Comparison of ENCODE assay signal across 8 cellular contexts in the genomic region with DNA sequence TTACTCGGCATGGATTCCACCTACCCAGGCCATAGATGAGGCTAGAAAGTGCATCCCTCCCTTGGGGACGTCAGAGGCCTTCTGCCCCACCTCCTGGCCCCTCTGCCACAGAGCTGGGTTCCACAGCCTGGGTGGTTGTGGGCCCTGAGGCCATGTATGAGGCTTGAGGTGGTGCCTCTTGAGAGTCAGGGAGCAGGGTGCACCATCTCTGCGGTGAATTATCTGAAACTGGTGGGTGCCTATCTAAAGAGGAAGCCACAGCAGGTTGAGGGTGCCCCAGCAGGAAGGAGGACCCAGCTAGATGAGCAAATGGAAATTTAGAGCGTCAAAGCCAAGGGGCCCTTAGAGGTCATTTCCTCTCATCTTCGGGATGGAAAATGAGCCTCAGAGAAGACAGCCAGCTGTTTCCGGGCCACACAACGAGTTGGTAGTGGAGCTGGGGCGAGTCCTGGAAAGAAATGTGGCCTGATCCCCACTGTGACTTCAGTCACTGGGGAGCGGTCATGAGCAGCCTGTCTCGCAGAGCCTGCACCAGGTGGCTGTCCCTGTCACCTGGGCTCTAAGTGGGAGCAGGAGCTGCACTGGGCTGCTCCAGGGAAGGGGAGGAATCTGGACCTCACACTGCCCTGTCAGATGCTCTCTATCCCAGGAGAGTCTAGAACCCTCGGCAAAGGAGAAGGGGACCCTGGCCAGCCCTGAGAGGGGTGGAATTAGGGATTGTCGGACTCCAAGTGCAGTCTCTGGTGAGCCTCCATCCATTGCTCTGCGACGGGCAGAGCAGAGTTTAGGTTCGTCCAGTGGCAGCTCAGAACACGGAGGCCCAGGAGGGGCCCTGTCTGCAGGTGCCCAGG. TPM values are rescaled to one million over a fixed set of nuclear protein-coding genes. Genes with fewer than 3 reads are reported as not detected.
DNase-seq lines count a peak whose midpoint lies in the region; ATAC-seq and TF ChIP-seq lines count a peak whose summit lies in the region.

No MANE protein-coding gene starts in this region.

- H3K4me1 Mint-ChIP-seq in activated CD4-positive, alpha-beta T cell treated with anti-CD3 and anti-CD28 coated beads for 36 hours, result peaks cover 88% of the 10 kb centered on the region
- peaks cover 6% of the 10 kb centered on the region for H3K4me1 Mint-ChIP-seq in endothelial cell (ENCODE audit: unreplicated experiment)

- no peaks in the 10 kb centered on the region for H3K9me3 ChIP-seq in sigmoid colon

- H3K4me3 ChIP-seq in sigmoid colon, result no peak overlapping the region

- H3K4me3 Mint-ChIP-seq in activated CD4-positive, alpha-beta T cell treated with anti-CD3 and anti-CD28 coated beads for 36 hours, result peak overlapping the region; percentile 70
- no peak overlapping the region for H3K4me3 Mint-ChIP-seq in endothelial cell (ENCODE audit: unreplicated experiment)

- ATAC-seq in GM19351 (IDR thresholded peaks at IDR 0.05; ENCODE audit: unreplicated experiment) (peak; percentile 56), HG03457 (IDR thresholded peaks at IDR 0.05; ENCODE audit: unreplicated experiment) (peak; percentile 40)
- peak; percentile 71 for ATAC-seq in activated CD4-positive, alpha-beta T cell treated with anti-CD3 and anti-CD28 coated beads for 36 hours

- DNase-seq in activated CD4-positive, alpha-beta T cell treated with anti-CD3 and anti-CD28 coated beads for 36 hours, result peak; percentile 89
- DNase-seq in effector CD4-positive, alpha-beta T cell, result peak; percentile 56
- DNase-seq in sigmoid colon (peak; percentile 68), NCI-H1436 (lab: John Stamatoyannopoulos, UW) (no peak), NCI-H146 treated with DMSO at 0.1 percent for 48 hours (lab: John Stamatoyannopoulos, UW; ENCODE audit: unreplicated experiment) (no peak), endothelial cell (ENCODE audit: low spot score) (no peak)

- H3K27ac ChIP-seq in sigmoid colon, result peak overlapping the region in 1 of 4 donors; percentile 30

- H3K9me3 Mint-ChIP-seq in activated CD4-positive, alpha-beta T cell treated with anti-CD3 and anti-CD28 coated beads for 36 hours (ENCODE audit: low read depth), result no peaks in the 10 kb centered on the region
- H3K9me3 Mint-ChIP-seq in endothelial cell (ENCODE audit: unreplicated experiment), result no peaks in the 10 kb centered on the region

- TF ChIP-seq CTCF in sigmoid colon (IDR thresholded peaks at IDR 0.05), result no peak
- TF ChIP-seq CTCF in endothelial cell (IDR thresholded peaks at IDR 0.05; ENCODE audit: unreplicated experiment), result no peak

- TF ChIP-seq POLR2A in sigmoid colon (IDR thresholded peaks at IDR 0.05), result no peak

- intact Hi-C loops in activated CD4-positive, alpha-beta T cell treated with anti-CD3 and anti-CD28 coated beads for 36 hours (cut with DNase I, micrococcal nuclease), result loop anchor here in 1 of 2 experiments (1.0 to 5.0 kb wide), 8 partner anchors 34 to 633 kb away; a partner anchor contains a TSS
- intact Hi-C loops in sigmoid colon (cut with DNase I), result no loop called here

- peaks cover 0 to 32% (median 28%) of the 10 kb centered on the region in 4 donors for H3K4me1 ChIP-seq in sigmoid colon

- H3K27ac Mint-ChIP-seq in activated CD4-positive, alpha-beta T cell treated with anti-CD3 and anti-CD28 coated beads for 36 hours, result peak overlapping the region; percentile 99
- H3K27ac Mint-ChIP-seq in endothelial cell (ENCODE audit: unreplicated experiment), result no peak overlapping the region

- no peaks in the 10 kb centered on the region for H3K36me3 ChIP-seq in sigmoid colon

- 53 to 84% methylated on average over 16 of the region's 16 CpGs for WGBS in sigmoid colon, 2 donors

- no peak for TF ChIP-seq EP300 in sigmoid colon (IDR thresholded peaks at IDR 0.05)

- peaks cover 49% of the 10 kb centered on the region for H3K36me3 Mint-ChIP-seq in activated CD4-positive, alpha-beta T cell treated with anti-CD3 and anti-CD28 coated beads for 36 hours (ENCODE audit: low read depth)
- no peaks in the 10 kb centered on the region for H3K36me3 Mint-ChIP-seq in endothelial cell (ENCODE audit: low read depth, unreplicated experiment)

- no peaks in the 10 kb centered on the region for H3K27me3 Mint-ChIP-seq in activated CD4-positive, alpha-beta T cell treated with anti-CD3 and anti-CD28 coated beads for 36 hours
- H3K27me3 Mint-ChIP-seq in endothelial cell (ENCODE audit: unreplicated experiment), result peaks cover 9% of the 10 kb centered on the region

- CTCF ChIA-PET in activated CD4-positive, alpha-beta T cell treated with anti-CD3 and anti-CD28 coated beads for 36 hours (lab: Charles Lee), result interaction anchor here (0.6 to 2.8 kb wide), 11 partner anchors 11 to 542 kb away, joined by 3 to 10 read pairs (median 4); no protein-coding TSS in a partner anchor

- POLR2A ChIA-PET in activated CD4-positive, alpha-beta T cell treated with anti-CD3 and anti-CD28 coated beads for 36 hours (lab: Charles Lee), result interaction anchor here (0.6 to 1.6 kb wide), 6 partner anchors 8 to 375 kb away, joined by 3 to 6 read pairs (median 3); no protein-coding TSS in a partner anchor

- no peaks in the 10 kb centered on the region for H3K27me3 ChIP-seq in sigmoid colon

RNA-seq across cellular contexts. Expression of a gene that starts 7.3 kb away (rescaled TPM):
- total RNA-seq in activated CD4-positive, alpha-beta T cell treated with anti-CD3 and anti-CD28 coated beads for 36 hours, result 10 to 100 TPM; 30.6 to 31.3 TPM
- total RNA-seq in sigmoid colon (1 to 10 TPM; 2.1 to 5.3 (median 3.3) TPM), endothelial cell (ENCODE audit: unreplicated experiment) (18.5 TPM)
- 1 to 10 TPM; 1.2 to 9.3 (median 1.8) TPM for polyA plus RNA-seq in sigmoid colon

Comparison
In these comparisons a context has a peak if more than half of its experiments do, and no peak if none do; other contexts are left out.
1. DNase-seq: peak in activated CD4-positive, alpha-beta T cell treated with anti-CD3 and anti-CD28 coated beads for 36 hours (single experiment), effector CD4-positive, alpha-beta T cell (single experiment) and sigmoid colon (single experiment); none in NCI-H1436 (single experiment), NCI-H146 treated with DMSO at 0.1 percent for 48 hours (single experiment) and endothelial cell (single experiment).
2. Peak in every context shown above with its lines, with median percentiles within 50 percentile points of each other: ATAC-seq.